Comparison of ENCODE assay signal across 2 cellular contexts in the genomic region with DNA sequence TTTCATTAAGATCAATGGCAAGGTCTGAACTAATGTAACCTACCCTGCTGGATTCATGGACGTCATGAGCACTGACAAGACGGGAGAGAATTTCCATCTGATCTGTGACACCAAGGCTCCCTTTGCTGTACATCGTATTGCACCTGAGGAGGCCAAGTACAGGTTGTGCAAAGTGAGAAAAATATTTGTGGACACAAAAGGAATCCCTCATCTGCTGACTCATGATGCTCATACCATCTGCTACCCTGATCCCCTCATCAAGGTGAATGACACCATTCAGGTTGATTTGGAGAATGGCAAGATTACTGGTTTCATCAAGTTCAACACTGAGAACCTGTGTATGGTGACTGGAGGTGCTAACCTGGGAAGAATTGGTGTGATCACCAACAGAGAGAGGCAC.
TF ChIP-seq lines count a peak whose summit lies in the region.

No MANE protein-coding gene starts in this region.

TF ChIP-seq in IMR-90, 13 proteins besides CTCF, POLR2A, EP300 and RAD21:
- TF ChIP-seq RFX5 (IDR thresholded peaks at IDR 0.05; ENCODE audit: low read depth, low read length) (no peak), NFE2L2 (IDR thresholded peaks at IDR 0.05; ENCODE audit: low read depth, low read length) (no peak), CHD1 (IDR thresholded peaks at IDR 0.05; ENCODE audit: low read depth, low read length) (no peak), MXI1 (IDR thresholded peaks at IDR 0.05; ENCODE audit: borderline replicate concordance, low read depth, low read length) (no peak), MAFK (IDR thresholded peaks at IDR 0.05; ENCODE audit: low read depth, low read length) (no peak), FOS (IDR thresholded peaks at IDR 0.05; ENCODE audit: low read depth, low read length) (no peak), RCOR1 (IDR thresholded peaks at IDR 0.05; ENCODE audit: insufficient replicate concordance, low read length) (no peak)
- TF ChIP-seq, protein P1, sequence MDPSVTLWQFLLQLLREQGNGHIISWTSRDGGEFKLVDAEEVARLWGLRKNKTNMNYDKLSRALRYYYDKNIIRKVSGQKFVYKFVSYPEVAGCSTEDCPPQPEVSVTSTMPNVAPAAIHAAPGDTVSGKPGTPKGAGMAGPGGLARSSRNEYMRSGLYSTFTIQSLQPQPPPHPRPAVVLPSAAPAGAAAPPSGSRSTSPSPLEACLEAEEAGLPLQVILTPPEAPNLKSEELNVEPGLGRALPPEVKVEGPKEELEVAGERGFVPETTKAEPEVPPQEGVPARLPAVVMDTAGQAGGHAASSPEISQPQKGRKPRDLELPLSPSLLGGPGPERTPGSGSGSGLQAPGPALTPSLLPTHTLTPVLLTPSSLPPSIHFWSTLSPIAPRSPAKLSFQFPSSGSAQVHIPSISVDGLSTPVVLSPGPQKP (IDR thresholded peaks at IDR 0.05; ENCODE audit: borderline replicate concordance, low read depth, low read length): no peak

TF ChIP-seq in K562, 482 proteins besides CTCF, POLR2A, EP300 and RAD21:
- TF ChIP-seq PML (IDR thresholded peaks at IDR 0.05; ENCODE audit: low read length): no peak
- no peak for TF ChIP-seq HDGF (IDR thresholded peaks at IDR 0.05)
- TF ChIP-seq MECOM (CRISPR knock-in tag; IDR thresholded peaks at IDR 0.05): no peak
- TF ChIP-seq, protein P2, sequence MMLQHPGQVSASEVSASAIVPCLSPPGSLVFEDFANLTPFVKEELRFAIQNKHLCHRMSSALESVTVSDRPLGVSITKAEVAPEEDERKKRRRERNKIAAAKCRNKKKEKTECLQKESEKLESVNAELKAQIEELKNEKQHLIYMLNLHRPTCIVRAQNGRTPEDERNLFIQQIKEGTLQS (IDR thresholded peaks at IDR 0.05): no peak
- TF ChIP-seq, protein P2 (CRISPR knock-in tag; conservative IDR thresholded peaks at IDR 0.05): no peak
- TF ChIP-seq, protein P3, sequence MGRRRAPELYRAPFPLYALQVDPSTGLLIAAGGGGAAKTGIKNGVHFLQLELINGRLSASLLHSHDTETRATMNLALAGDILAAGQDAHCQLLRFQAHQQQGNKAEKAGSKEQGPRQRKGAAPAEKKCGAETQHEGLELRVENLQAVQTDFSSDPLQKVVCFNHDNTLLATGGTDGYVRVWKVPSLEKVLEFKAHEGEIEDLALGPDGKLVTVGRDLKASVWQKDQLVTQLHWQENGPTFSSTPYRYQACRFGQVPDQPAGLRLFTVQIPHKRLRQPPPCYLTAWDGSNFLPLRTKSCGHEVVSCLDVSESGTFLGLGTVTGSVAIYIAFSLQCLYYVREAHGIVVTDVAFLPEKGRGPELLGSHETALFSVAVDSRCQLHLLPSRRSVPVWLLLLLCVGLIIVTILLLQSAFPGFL (CRISPR knock-in tag; IDR thresholded peaks at IDR 0.05): no peak
- TF ChIP-seq RAD51 (IDR thresholded peaks at IDR 0.05; ENCODE audit: borderline replicate concordance, low read depth): no peak
- TF ChIP-seq, protein P4, sequence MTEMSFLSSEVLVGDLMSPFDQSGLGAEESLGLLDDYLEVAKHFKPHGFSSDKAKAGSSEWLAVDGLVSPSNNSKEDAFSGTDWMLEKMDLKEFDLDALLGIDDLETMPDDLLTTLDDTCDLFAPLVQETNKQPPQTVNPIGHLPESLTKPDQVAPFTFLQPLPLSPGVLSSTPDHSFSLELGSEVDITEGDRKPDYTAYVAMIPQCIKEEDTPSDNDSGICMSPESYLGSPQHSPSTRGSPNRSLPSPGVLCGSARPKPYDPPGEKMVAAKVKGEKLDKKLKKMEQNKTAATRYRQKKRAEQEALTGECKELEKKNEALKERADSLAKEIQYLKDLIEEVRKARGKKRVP (CRISPR knock-in tag; IDR thresholded peaks at IDR 0.05): no peak
- TF ChIP-seq NFE2 (IDR thresholded peaks at IDR 0.05; ENCODE audit: low read depth): peak; percentile 45; the same call in 1 of the 2 replicates
- TF ChIP-seq CCNT2 (IDR thresholded peaks at IDR 0.05; ENCODE audit: borderline replicate concordance, extremely low read depth, insufficient read length, low read depth, low read length): no peak
- no peak for TF ChIP-seq ZNF764 (CRISPR knock-in tag; IDR thresholded peaks at IDR 0.05; ENCODE audit: low read depth)
- no peak for TF ChIP-seq ZNF354B (CRISPR knock-in tag; IDR thresholded peaks at IDR 0.05)
- TF ChIP-seq ZC3H4 (CRISPR knock-in tag; IDR thresholded peaks at IDR 0.05; ENCODE audit: borderline replicate concordance): no peak
- TF ChIP-seq ZNF316 (IDR thresholded peaks at IDR 0.05): peak; percentile 66
- TF ChIP-seq SMARCB1 (IDR thresholded peaks at IDR 0.05; ENCODE audit: insufficient read length, low read depth): no peak
- no peak for TF ChIP-seq RBFOX2 (IDR thresholded peaks at IDR 0.05; ENCODE audit: low read depth, low read length)
- TF ChIP-seq NCOA1 (IDR thresholded peaks at IDR 0.05; ENCODE audit: low read depth): no peak
- TF ChIP-seq MAFG (tag; conservative IDR thresholded peaks at IDR 0.05): peak; percentile 36; the same call in 1 of the 2 replicates
- TF ChIP-seq C11orf30 (IDR thresholded peaks at IDR 0.05; ENCODE audit: low read depth): peak; percentile 49; the same call in 1 of the 2 replicates
- no peak for TF ChIP-seq EZH2 (IDR thresholded peaks at IDR 0.05; ENCODE audit: borderline replicate concordance, low read depth, low read length)
- no peak for TF ChIP-seq NONO (IDR thresholded peaks at IDR 0.05; ENCODE audit: low read depth in 2 of 2, low read length in 1 of 2)
- TF ChIP-seq CEBPG (CRISPR knock-in tag; IDR thresholded peaks at IDR 0.05): no peak
- no peak for TF ChIP-seq CEBPG (tag; conservative IDR thresholded peaks at IDR 0.05 in 1 of 2, IDR thresholded peaks at IDR 0.05 in 1 of 2)
- no peak for TF ChIP-seq RBM22 (IDR thresholded peaks at IDR 0.05; ENCODE audit: low read depth, low read length, poor library complexity, severe bottlenecking)
- TF ChIP-seq ETV5 (CRISPR knock-in tag; IDR thresholded peaks at IDR 0.05; ENCODE audit: low read depth): no peak
- no peak for TF ChIP-seq ETS2 (tag; IDR thresholded peaks at IDR 0.05; ENCODE audit: borderline replicate concordance, poor library complexity, severe bottlenecking)
- TF ChIP-seq ZNF121 (CRISPR knock-in tag; conservative IDR thresholded peaks at IDR 0.05): no peak
- no peak for TF ChIP-seq SIRT6 (IDR thresholded peaks at IDR 0.05; ENCODE audit: low read depth, low read length)
- TF ChIP-seq, protein P5, sequence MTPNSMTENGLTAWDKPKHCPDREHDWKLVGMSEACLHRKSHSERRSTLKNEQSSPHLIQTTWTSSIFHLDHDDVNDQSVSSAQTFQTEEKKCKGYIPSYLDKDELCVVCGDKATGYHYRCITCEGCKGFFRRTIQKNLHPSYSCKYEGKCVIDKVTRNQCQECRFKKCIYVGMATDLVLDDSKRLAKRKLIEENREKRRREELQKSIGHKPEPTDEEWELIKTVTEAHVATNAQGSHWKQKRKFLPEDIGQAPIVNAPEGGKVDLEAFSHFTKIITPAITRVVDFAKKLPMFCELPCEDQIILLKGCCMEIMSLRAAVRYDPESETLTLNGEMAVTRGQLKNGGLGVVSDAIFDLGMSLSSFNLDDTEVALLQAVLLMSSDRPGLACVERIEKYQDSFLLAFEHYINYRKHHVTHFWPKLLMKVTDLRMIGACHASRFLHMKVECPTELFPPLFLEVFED (CRISPR knock-in tag; conservative IDR thresholded peaks at IDR 0.05): no peak
- no peak for TF ChIP-seq HNRNPK (IDR thresholded peaks at IDR 0.05; ENCODE audit: low read depth, low read length, poor library complexity, severe bottlenecking)
- TF ChIP-seq FOXK2 (conservative IDR thresholded peaks at IDR 0.05 in 1 of 2, IDR thresholded peaks at IDR 0.05 in 1 of 2; ENCODE audit: low read depth in 2 of 2): no peak
- TF ChIP-seq CHCHD3 (CRISPR knock-in tag; IDR thresholded peaks at IDR 0.05): no peak
- TF ChIP-seq MTA3 (IDR thresholded peaks at IDR 0.05; ENCODE audit: borderline replicate concordance): no peak
- TF ChIP-seq NFIX (CRISPR knock-in tag; IDR thresholded peaks at IDR 0.05; ENCODE audit: low read depth): no peak
- TF ChIP-seq ELF1 (tag; IDR thresholded peaks at IDR 0.05): no peak
- 0 out of 2 replicates have a peak, but pooled peaks have one; percentile 1 for TF ChIP-seq MAFF (IDR thresholded peaks at IDR 0.05; ENCODE audit: low read length)
- no peak for TF ChIP-seq CHD4 (IDR thresholded peaks at IDR 0.05; ENCODE audit: insufficient read depth, insufficient replicate concordance, low read depth, low read length, poor library complexity, severe bottlenecking)
